Comparison of ENCODE assay signal across 1 cellular context in the genomic region with DNA sequence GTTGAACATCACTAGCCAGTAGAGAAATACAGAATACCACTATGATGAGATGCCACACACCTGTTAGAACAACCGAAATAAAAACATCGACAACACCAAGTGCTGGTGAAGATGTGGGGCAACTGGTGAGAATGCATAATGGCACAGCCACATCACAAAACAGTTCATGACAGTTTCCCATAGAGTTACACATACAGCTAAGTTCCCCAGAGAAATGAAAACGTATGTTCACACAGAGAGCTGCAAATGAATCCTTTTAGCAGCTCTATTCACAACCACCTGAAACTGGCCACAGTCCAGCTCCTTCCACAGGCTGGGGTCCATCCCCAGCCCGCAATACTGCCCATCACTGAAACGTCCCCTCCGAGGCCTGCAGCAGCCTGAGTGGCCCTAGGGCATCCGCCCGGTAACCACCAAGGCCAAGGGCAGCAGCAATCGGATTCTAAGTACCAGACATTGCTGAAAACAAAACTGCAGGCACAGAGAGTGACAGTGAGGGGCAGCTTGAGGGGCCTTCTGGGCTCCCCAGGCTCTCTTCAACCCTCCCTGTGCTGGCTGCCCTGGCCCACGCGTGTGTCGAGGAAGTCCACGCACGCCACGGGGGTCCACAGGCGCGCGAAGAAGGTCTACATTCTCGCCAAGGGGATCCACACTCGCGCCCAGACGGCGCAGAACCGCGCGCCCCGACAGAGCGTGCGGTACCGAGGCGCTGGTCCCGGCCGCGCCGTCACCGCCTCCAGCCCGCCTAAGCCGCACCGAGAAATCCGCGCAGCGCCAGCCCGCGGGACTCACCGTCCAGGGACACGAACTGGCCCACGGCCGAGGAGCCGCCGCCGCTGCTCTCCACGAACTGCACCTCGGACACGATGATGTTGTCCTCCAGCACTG.
A peak's percentile ranks its signal among the peaks of the same experiment; 100 is the strongest.
TF ChIP-seq lines count a peak whose summit lies in the region.

No MANE protein-coding gene starts in this region.

TF ChIP-seq in GM12878, 131 proteins besides CTCF, POLR2A, EP300 and RAD21:
- no peak for TF ChIP-seq IRF4 (IDR thresholded peaks at IDR 0.05; ENCODE audit: low read depth, low read length)
- TF ChIP-seq RUNX3 (IDR thresholded peaks at IDR 0.05; ENCODE audit: low read length): peak; percentile 37; the same call in 1 of the 2 replicates
- peak; percentile 32; the same call in 1 of the 2 replicates for TF ChIP-seq SIN3A (IDR thresholded peaks at IDR 0.05; ENCODE audit: low read depth, low read length)
- TF ChIP-seq MEF2B (IDR thresholded peaks at IDR 0.05; ENCODE audit: partially characterized antibody, poor library complexity, severe bottlenecking): peak; percentile 66
- 0 out of 2 replicates have a peak, but pooled peaks have one; percentile 40 for TF ChIP-seq SMARCA5 (IDR thresholded peaks at IDR 0.05)
